2 cellular contexts compared by ENCODE assay signal in the genomic region with DNA sequence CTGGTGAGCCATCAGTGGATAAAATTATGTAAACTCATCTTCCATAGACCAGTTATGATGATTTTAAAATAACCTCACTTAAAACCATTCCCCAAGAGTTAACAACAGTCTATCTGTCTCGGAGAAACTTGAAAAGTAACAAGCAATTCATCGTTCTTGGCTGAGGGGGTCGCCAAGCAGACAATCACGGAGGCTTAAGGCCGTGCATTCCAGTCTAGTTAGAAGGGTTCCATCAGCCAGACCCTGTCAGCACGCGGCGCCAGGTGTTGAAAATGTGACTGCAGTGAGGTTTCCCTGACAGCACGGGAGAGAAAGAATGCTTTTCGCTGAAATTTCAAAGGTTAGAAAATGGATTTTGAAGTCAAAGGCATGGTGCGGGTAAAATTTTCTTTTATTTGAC.
TF ChIP-seq lines count a peak whose summit lies in the region.

No MANE protein-coding gene starts in this region.

TF ChIP-seq in GM23338, 12 proteins besides CTCF, POLR2A, EP300 and RAD21 (continued from another document):
- TF ChIP-seq ETS1 (IDR thresholded peaks at IDR 0.05) (no peak), CREB1 (CRISPR knock-in tag; IDR thresholded peaks at IDR 0.05; ENCODE audit: low read depth) (no peak), ZNF114 (CRISPR knock-in tag; IDR thresholded peaks at IDR 0.05) (no peak), EZH2phosphoT487 (IDR thresholded peaks at IDR 0.05; ENCODE audit: unreplicated experiment) (no peak), JUNB (IDR thresholded peaks at IDR 0.05; ENCODE audit: unreplicated experiment) (no peak), ZNF462 (CRISPR knock-in tag; IDR thresholded peaks at IDR 0.05) (no peak), POLR2AphosphoS5 (IDR thresholded peaks at IDR 0.05; ENCODE audit: low read depth) (no peak)
- TF ChIP-seq, protein P1, sequence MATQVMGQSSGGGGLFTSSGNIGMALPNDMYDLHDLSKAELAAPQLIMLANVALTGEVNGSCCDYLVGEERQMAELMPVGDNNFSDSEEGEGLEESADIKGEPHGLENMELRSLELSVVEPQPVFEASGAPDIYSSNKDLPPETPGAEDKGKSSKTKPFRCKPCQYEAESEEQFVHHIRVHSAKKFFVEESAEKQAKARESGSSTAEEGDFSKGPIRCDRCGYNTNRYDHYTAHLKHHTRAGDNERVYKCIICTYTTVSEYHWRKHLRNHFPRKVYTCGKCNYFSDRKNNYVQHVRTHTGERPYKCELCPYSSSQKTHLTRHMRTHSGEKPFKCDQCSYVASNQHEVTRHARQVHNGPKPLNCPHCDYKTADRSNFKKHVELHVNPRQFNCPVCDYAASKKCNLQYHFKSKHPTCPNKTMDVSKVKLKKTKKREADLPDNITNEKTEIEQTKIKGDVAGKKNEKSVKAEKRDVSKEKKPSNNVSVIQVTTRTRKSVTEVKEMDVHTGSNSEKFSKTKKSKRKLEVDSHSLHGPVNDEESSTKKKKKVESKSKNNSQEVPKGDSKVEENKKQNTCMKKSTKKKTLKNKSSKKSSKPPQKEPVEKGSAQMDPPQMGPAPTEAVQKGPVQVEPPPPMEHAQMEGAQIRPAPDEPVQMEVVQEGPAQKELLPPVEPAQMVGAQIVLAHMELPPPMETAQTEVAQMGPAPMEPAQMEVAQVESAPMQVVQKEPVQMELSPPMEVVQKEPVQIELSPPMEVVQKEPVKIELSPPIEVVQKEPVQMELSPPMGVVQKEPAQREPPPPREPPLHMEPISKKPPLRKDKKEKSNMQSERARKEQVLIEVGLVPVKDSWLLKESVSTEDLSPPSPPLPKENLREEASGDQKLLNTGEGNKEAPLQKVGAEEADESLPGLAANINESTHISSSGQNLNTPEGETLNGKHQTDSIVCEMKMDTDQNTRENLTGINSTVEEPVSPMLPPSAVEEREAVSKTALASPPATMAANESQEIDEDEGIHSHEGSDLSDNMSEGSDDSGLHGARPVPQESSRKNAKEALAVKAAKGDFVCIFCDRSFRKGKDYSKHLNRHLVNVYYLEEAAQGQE (IDR thresholded peaks at IDR 0.05; ENCODE audit: unreplicated experiment): no peak
TF ChIP-seq in GM23338: peak in this region for 0.

TF ChIP-seq in WTC11, 78 proteins besides CTCF, POLR2A, EP300 and RAD21 (continued from another document):
- TF ChIP-seq, protein P2, sequence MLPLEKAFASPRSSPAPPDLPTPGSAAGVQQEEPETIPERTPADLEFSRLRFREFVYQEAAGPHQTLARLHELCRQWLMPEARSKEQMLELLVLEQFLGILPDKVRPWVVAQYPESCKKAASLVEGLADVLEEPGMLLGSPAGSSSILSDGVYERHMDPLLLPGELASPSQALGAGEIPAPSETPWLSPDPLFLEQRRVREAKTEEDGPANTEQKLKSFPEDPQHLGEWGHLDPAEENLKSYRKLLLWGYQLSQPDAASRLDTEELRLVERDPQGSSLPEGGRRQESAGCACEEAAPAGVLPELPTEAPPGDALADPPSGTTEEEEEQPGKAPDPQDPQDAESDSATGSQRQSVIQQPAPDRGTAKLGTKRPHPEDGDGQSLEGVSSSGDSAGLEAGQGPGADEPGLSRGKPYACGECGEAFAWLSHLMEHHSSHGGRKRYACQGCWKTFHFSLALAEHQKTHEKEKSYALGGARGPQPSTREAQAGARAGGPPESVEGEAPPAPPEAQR (CRISPR knock-in tag; IDR thresholded peaks at IDR 0.05): no peak
- TF ChIP-seq IRF2 (CRISPR knock-in tag; IDR thresholded peaks at IDR 0.05; ENCODE audit: borderline replicate concordance, low read depth) (no peak), PREB (CRISPR knock-in tag; IDR thresholded peaks at IDR 0.05; ENCODE audit: borderline replicate concordance) (no peak), NFYB (CRISPR knock-in tag; conservative IDR thresholded peaks at IDR 0.05; ENCODE audit: low read depth) (no peak), USF2 (CRISPR knock-in tag; IDR thresholded peaks at IDR 0.05) (no peak), CDX4 (CRISPR knock-in tag; IDR thresholded peaks at IDR 0.05; ENCODE audit: borderline replicate concordance) (no peak), FOXP1 (CRISPR knock-in tag; IDR thresholded peaks at IDR 0.05; ENCODE audit: borderline replicate concordance) (no peak), NR1H2 (CRISPR knock-in tag; IDR thresholded peaks at IDR 0.05) (no peak), USF1 (CRISPR knock-in tag; IDR thresholded peaks at IDR 0.05) (no peak), ZNF671 (CRISPR knock-in tag; IDR thresholded peaks at IDR 0.05) (no peak), ZNF263 (CRISPR knock-in tag; IDR thresholded peaks at IDR 0.05; ENCODE audit: low read depth) (no peak), TEAD1 (CRISPR knock-in tag; IDR thresholded peaks at IDR 0.05) (no peak), RELA (CRISPR knock-in tag; IDR thresholded peaks at IDR 0.05; ENCODE audit: borderline replicate concordance) (no peak), ZNF232 (CRISPR knock-in tag; IDR thresholded peaks at IDR 0.05) (no peak), ZNF423 (CRISPR knock-in tag; IDR thresholded peaks at IDR 0.05) (no peak)
- TF ChIP-seq, protein P3, sequence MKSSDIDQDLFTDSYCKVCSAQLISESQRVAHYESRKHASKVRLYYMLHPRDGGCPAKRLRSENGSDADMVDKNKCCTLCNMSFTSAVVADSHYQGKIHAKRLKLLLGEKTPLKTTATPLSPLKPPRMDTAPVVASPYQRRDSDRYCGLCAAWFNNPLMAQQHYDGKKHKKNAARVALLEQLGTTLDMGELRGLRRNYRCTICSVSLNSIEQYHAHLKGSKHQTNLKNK (CRISPR knock-in tag; IDR thresholded peaks at IDR 0.05): no peak
- TF ChIP-seq, protein P4, sequence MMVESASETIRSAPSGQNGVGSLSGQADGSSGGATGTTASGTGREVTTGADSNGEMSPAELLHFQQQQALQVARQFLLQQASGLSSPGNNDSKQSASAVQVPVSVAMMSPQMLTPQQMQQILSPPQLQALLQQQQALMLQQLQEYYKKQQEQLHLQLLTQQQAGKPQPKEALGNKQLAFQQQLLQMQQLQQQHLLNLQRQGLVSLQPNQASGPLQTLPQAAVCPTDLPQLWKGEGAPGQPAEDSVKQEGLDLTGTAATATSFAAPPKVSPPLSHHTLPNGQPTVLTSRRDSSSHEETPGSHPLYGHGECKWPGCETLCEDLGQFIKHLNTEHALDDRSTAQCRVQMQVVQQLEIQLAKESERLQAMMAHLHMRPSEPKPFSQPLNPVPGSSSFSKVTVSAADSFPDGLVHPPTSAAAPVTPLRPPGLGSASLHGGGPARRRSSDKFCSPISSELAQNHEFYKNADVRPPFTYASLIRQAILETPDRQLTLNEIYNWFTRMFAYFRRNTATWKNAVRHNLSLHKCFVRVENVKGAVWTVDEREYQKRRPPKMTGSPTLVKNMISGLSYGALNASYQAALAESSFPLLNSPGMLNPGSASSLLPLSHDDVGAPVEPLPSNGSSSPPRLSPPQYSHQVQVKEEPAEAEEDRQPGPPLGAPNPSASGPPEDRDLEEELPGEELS (CRISPR knock-in tag; IDR thresholded peaks at IDR 0.05): no peak
